In genomic region chr2:10057231-10058107, GRCh38 we compare ENCODE assay signal across 8 cellular contexts. TPM values are rescaled to one million over a fixed set of nuclear protein-coding genes. Genes with fewer than 3 reads are reported as not detected.
DNase-seq lines count a peak whose midpoint lies in the region; ATAC-seq, FAIRE-seq and TF ChIP-seq lines count a peak whose summit lies in the region.

No MANE protein-coding gene starts in this region.

- no peaks in the 10 kb centered on the region for H3K9me3 Mint-ChIP-seq in activated naive CD4-positive, alpha-beta T cell treated with anti-CD3 and anti-CD28 coated beads for 36 hours
- no peaks in the 10 kb centered on the region for H3K9me3 Mint-ChIP-seq in osteocyte (ENCODE audit: unreplicated experiment)

- intact Hi-C loops in activated naive CD4-positive, alpha-beta T cell treated with anti-CD3 and anti-CD28 coated beads for 36 hours (cut with micrococcal nuclease) = no loop called here

- DNase-seq in activated naive CD4-positive, alpha-beta T cell treated with anti-CD3 and anti-CD28 coated beads for 36 hours = peak; percentile 52
- DNase-seq in activated naive CD4-positive, alpha-beta T cell treated with anti-CD3 and anti-CD28 coated beads, Interleukin-2, amount 50 U/mL, for 16 hours = no peak
- no peak for DNase-seq in T-helper 17 cell
- DNase-seq in fibroblast of peridontal ligament (ENCODE audit: extremely low read depth) = peak; percentile 79
- no peak for DNase-seq in osteocyte (ENCODE audit: extremely low spot score, unreplicated experiment)
- no peak for DNase-seq in GM19239 (ENCODE audit: insufficient read length, low spot score)
- no peak for DNase-seq in NCI-H345 treated with DMSO at 0.1 percent for 48 hours (lab: John Stamatoyannopoulos, UW; ENCODE audit: unreplicated experiment)

- no peak overlapping the region for H3K27ac Mint-ChIP-seq in activated naive CD4-positive, alpha-beta T cell treated with anti-CD3 and anti-CD28 coated beads for 36 hours
- H3K27ac Mint-ChIP-seq in T-helper 17 cell (no peak overlapping the region), osteocyte (ENCODE audit: unreplicated experiment) (peak overlapping the region; percentile 11)

- peaks cover 3% of the 10 kb centered on the region for H3K27me3 Mint-ChIP-seq in activated naive CD4-positive, alpha-beta T cell treated with anti-CD3 and anti-CD28 coated beads for 36 hours (ENCODE audit: low read depth)
- H3K27me3 Mint-ChIP-seq in T-helper 17 cell = no peaks in the 10 kb centered on the region
- H3K27me3 Mint-ChIP-seq in osteocyte (ENCODE audit: unreplicated experiment) = no peaks in the 10 kb centered on the region

- ATAC-seq in T-helper 17 cell (peak; percentile 25), HG02840 (IDR thresholded peaks at IDR 0.05; ENCODE audit: low FRiP score, unreplicated experiment) (no peak)

- H3K4me1 Mint-ChIP-seq in activated naive CD4-positive, alpha-beta T cell treated with anti-CD3 and anti-CD28 coated beads for 36 hours (ENCODE audit: low read depth) = peaks cover 3% of the 10 kb centered on the region
- H3K4me1 Mint-ChIP-seq in T-helper 17 cell (peaks cover 6% of the 10 kb centered on the region), osteocyte (ENCODE audit: unreplicated experiment) (peaks cover 19% of the 10 kb centered on the region)

- H3K36me3 Mint-ChIP-seq in activated naive CD4-positive, alpha-beta T cell treated with anti-CD3 and anti-CD28 coated beads for 36 hours (ENCODE audit: low read depth) = peaks cover 4% of the 10 kb centered on the region
- H3K36me3 Mint-ChIP-seq in T-helper 17 cell (ENCODE audit: low read depth) (no peaks in the 10 kb centered on the region), osteocyte (ENCODE audit: unreplicated experiment) (peaks cover 24% of the 10 kb centered on the region)

- TF ChIP-seq CTCF in osteocyte (IDR thresholded peaks at IDR 0.05) = no peak

- no peaks in the 10 kb centered on the region for H3K9me3 ChIP-seq in T-helper 17 cell (ENCODE audit: control insufficient read depth, low read length, poor library complexity, severe bottlenecking)

- H3K4me3 Mint-ChIP-seq in activated naive CD4-positive, alpha-beta T cell treated with anti-CD3 and anti-CD28 coated beads for 36 hours = no peak overlapping the region
- no peak overlapping the region for H3K4me3 Mint-ChIP-seq in T-helper 17 cell
- peak overlapping the region; percentile 45 for H3K4me3 Mint-ChIP-seq in osteocyte (ENCODE audit: unreplicated experiment)

- no peak for FAIRE-seq in GM19239 (lab: Jason Lieb, UNC)

- CTCF ChIA-PET in activated naive CD4-positive, alpha-beta T cell treated with anti-CD3 and anti-CD28 coated beads for 36 hours (lab: Charles Lee) = interaction anchor here (0.9 to 2.2 kb wide), 11 partner anchors 10 to 378 kb away, joined by 3 to 12 read pairs (median 5); no protein-coding TSS in a partner anchor

RNA-seq across cellular contexts. Expression of gene KLF11, which starts 14.1 kb away (rescaled TPM):
- total RNA-seq in activated naive CD4-positive, alpha-beta T cell treated with anti-CD3 and anti-CD28 coated beads for 36 hours = 1 to 10 TPM; 3.0 to 3.1 TPM
- total RNA-seq in T-helper 17 cell = 10 to 100 TPM; 38.0 to 44.5 TPM
- 15.9 and 17.4 TPM in 2 replicates for total RNA-seq in osteocyte

RNA-seq across cellular contexts. Expression of gene CYS1, which starts 22.7 kb away (rescaled TPM):
- total RNA-seq in activated naive CD4-positive, alpha-beta T cell treated with anti-CD3 and anti-CD28 coated beads for 36 hours = not detected
- total RNA-seq in T-helper 17 cell (not detected), osteocyte (5.1 and 5.5 TPM in 2 replicates)

Comparison
In these comparisons a context has a peak if more than half of its experiments do, and no peak if none do; other contexts are left out.
1. DNase-seq: peak in activated naive CD4-positive, alpha-beta T cell treated with anti-CD3 and anti-CD28 coated beads for 36 hours (single experiment) and fibroblast of peridontal ligament (single experiment); none in activated naive CD4-positive, alpha-beta T cell treated with anti-CD3 and anti-CD28 coated beads, Interleukin-2, amount 50 U/mL, for 16 hours (single experiment), T-helper 17 cell (0 of 3), osteocyte (single experiment), GM19239 (single experiment) and NCI-H345 treated with DMSO at 0.1 percent for 48 hours (single experiment).